Comparison of ENCODE assay signal across 14 cellular contexts in genomic region chr5:179218586-179219330, GRCh38.
DNase-seq lines count a peak whose midpoint lies in the region; ATAC-seq and TF ChIP-seq lines count a peak whose summit lies in the region.
"Had no signal": no experiment of that assay in that cellular context is flagged by ENCODE, and none has a peak within 500 bp of the region (broad histone marks: within the 10 kb centered on the region; RNA-seq: fewer than 3 reads in every experiment).

No MANE protein-coding gene starts in this region.

- TF ChIP-seq CTCF in Panc1 (IDR thresholded peaks at IDR 0.05) (no peak), chondrocyte (IDR thresholded peaks at IDR 0.05) (no peak), nephron progenitor cell (IDR thresholded peaks at IDR 0.05) (no peak), osteoblast (IDR thresholded peaks at IDR 0.05; ENCODE audit: extremely low read depth, low read depth, low read length) (no peak)
- no peak for TF ChIP-seq CTCF in CD4-positive, alpha-beta T cell (IDR thresholded peaks at IDR 0.05)

- no peaks in the 10 kb centered on the region for H3K9me3 Mint-ChIP-seq in chondrocyte (ENCODE audit: low read depth)
- H3K9me3 Mint-ChIP-seq in nephron progenitor cell, result peaks cover 9% of the 10 kb centered on the region
- no peaks in the 10 kb centered on the region for H3K9me3 Mint-ChIP-seq in CD4-positive, alpha-beta T cell

- H3K36me3 ChIP-seq in Panc1 (ENCODE audit: control insufficient read depth, insufficient read depth, low read length), result no peaks in the 10 kb centered on the region
- peaks cover 10% of the 10 kb centered on the region for H3K36me3 ChIP-seq in osteoblast (ENCODE audit: insufficient read depth, low read length)
- H3K36me3 ChIP-seq: BE2C, HAP-1 had no signal

- ATAC-seq in Panc1, result 0 out of 2 replicates have a peak, but pooled peaks have one; percentile 15
- ATAC-seq in CD4-positive, alpha-beta T cell (ENCODE audit: poor library complexity), result no peak

- H3K27me3 Mint-ChIP-seq in chondrocyte (ENCODE audit: low read depth) (no peaks in the 10 kb centered on the region), nephron progenitor cell (ENCODE audit: low read depth, poor library complexity) (peaks cover 3% of the 10 kb centered on the region)
- no peaks in the 10 kb centered on the region for H3K27me3 Mint-ChIP-seq in CD4-positive, alpha-beta T cell
- H3K27me3 Mint-ChIP-seq: CD4-positive, CD25-positive, alpha-beta regulatory T cell had no signal

- in situ Hi-C loops in Panc1 (cut with HindIII; ENCODE audit: low pct_unique_long_range_greater_than_20kb, low sequenced_read_pairs), result no loop called here

- H3K9me3 ChIP-seq in Panc1 (ENCODE audit: control insufficient read depth, insufficient read depth, low read depth, low read length), result no peaks in the 10 kb centered on the region
- H3K9me3 ChIP-seq in osteoblast (ENCODE audit: low read depth, low read length), result no peaks in the 10 kb centered on the region
- no peaks in the 10 kb centered on the region for H3K9me3 ChIP-seq in CD4-positive, alpha-beta T cell (ENCODE audit: control insufficient read depth, low read length)
- H3K9me3 ChIP-seq: BE2C, HAP-1 had no signal

- H3K79me2 ChIP-seq in osteoblast (ENCODE audit: insufficient read depth, low read length), result peaks cover 89% of the 10 kb centered on the region

- POLR2A ChIA-PET in Panc1 (lab: Charles Lee), result no interaction called here
- POLR2A ChIA-PET in CD4-positive, alpha-beta T cell (lab: Charles Lee), result no interaction called here

- intact Hi-C loops in Panc1 (cut with micrococcal nuclease; ENCODE audit: unreplicated experiment), result no loop called here
- intact Hi-C loops in CD4-positive, alpha-beta T cell (cut with DNase I, micrococcal nuclease), result no loop called here

- H3K27ac ChIP-seq in Panc1 (ENCODE audit: low read length) (no peak overlapping the region), osteoblast (ENCODE audit: low read depth, low read length) (peak overlapping the region; percentile 17)
- no peak overlapping the region for H3K27ac ChIP-seq in CD4-positive, alpha-beta T cell (ENCODE audit: low read depth, low read length)
- H3K27ac ChIP-seq: HL-60 had no signal

- H3K4me3 ChIP-seq in Panc1 (ENCODE audit: low read depth in 2 of 2, low read length in 2 of 2), result no peak overlapping the region
- H3K4me3 ChIP-seq in osteoblast (ENCODE audit: insufficient read depth, low read length), result no peak overlapping the region
- H3K4me3 ChIP-seq: HAP-1 had no signal

- H3K4me1 Mint-ChIP-seq in chondrocyte (ENCODE audit: low read depth) (no peaks in the 10 kb centered on the region), nephron progenitor cell (peaks cover 39% of the 10 kb centered on the region)
- H3K4me1 Mint-ChIP-seq in CD4-positive, alpha-beta T cell (ENCODE audit: low read depth), result no peaks in the 10 kb centered on the region
- H3K4me1 Mint-ChIP-seq: CD4-positive, CD25-positive, alpha-beta regulatory T cell had no signal

- no peak overlapping the region for H3K27ac Mint-ChIP-seq in chondrocyte (ENCODE audit: unreplicated experiment)
- H3K27ac Mint-ChIP-seq in nephron progenitor cell, result peak overlapping the region; percentile 14
- no peak overlapping the region for H3K27ac Mint-ChIP-seq in CD4-positive, alpha-beta T cell
- H3K27ac Mint-ChIP-seq: CD4-positive, CD25-positive, alpha-beta regulatory T cell had no signal

- H4K20me1 ChIP-seq in osteoblast (ENCODE audit: insufficient read depth, low read length), result peaks cover 54% of the 10 kb centered on the region

- H3K36me3 Mint-ChIP-seq in chondrocyte (ENCODE audit: low read depth), result peaks cover 4% of the 10 kb centered on the region
- H3K36me3 Mint-ChIP-seq in nephron progenitor cell (ENCODE audit: low read depth), result peaks cover 9% of the 10 kb centered on the region
- H3K36me3 Mint-ChIP-seq in CD4-positive, alpha-beta T cell (ENCODE audit: low read depth), result no peaks in the 10 kb centered on the region

- CTCF ChIA-PET in Panc1 (lab: Charles Lee), result interaction anchor here (0.6 kb wide), 1 partner anchor 816 kb away, joined by 4 read pairs; no protein-coding TSS in a partner anchor
- CTCF ChIA-PET in CD4-positive, alpha-beta T cell (lab: Charles Lee), result no interaction called here

- no peak overlapping the region for H3K4me3 Mint-ChIP-seq in chondrocyte (ENCODE audit: unreplicated experiment)
- no peak overlapping the region for H3K4me3 Mint-ChIP-seq in nephron progenitor cell
- no peak overlapping the region for H3K4me3 Mint-ChIP-seq in CD4-positive, alpha-beta T cell
- H3K4me3 Mint-ChIP-seq: CD4-positive, CD25-positive, alpha-beta regulatory T cell had no signal

- no peak overlapping the region for H2AFZ ChIP-seq in osteoblast (ENCODE audit: low read length)

- DNase-seq in Panc1 (ENCODE audit: low read depth, low spot score) (no peak), chondrocyte (ENCODE audit: low spot score) (peak; percentile 4), nephron progenitor cell (no peak), osteoblast (ENCODE audit: insufficient read length, low spot score, missing footprints) (peak; percentile 74), epidermal melanocyte (ENCODE audit: insufficient read length, low spot score) (no peak), T1000 (lab: John Stamatoyannopoulos, UW) (no peak)
- no peak for DNase-seq in CD4-positive, alpha-beta T cell
- DNase-seq: ACHN; BE2C; C1 segment of cervical spinal cord; Caco-2; CD4-positive, CD25-positive, alpha-beta regulatory T cell had no signal

- H3K27me3 ChIP-seq in Panc1 (ENCODE audit: control insufficient read depth, insufficient read depth, low read length) (peaks cover 2% of the 10 kb centered on the region; the same call in 1 of the 2 replicates), osteoblast (ENCODE audit: insufficient read depth, low read length) (no peaks in the 10 kb centered on the region)
- no peaks in the 10 kb centered on the region for H3K27me3 ChIP-seq in CD4-positive, alpha-beta T cell (ENCODE audit: control insufficient read depth, insufficient read depth, low read length)
- H3K27me3 ChIP-seq: BE2C had no signal

- H3K4me2 ChIP-seq in osteoblast (ENCODE audit: insufficient read depth, low read length), result no peak overlapping the region

- BruUV-seq in Panc1 (replicated peaks; lab: Mats Ljungman, UMichigan), result no TSS peak

- H3K4me1 ChIP-seq in Panc1 (ENCODE audit: control insufficient read depth, insufficient read depth, low read length), result no peaks in the 10 kb centered on the region
- peaks cover 9% of the 10 kb centered on the region for H3K4me1 ChIP-seq in osteoblast (ENCODE audit: insufficient read depth, low read length)
- H3K4me1 ChIP-seq: BE2C, Caco-2, HAP-1 had no signal

Comparison
In these comparisons a context has a peak if more than half of its experiments do, and no peak if none do; other contexts are left out.
1. DNase-seq: peak in chondrocyte (single experiment) and osteoblast (single experiment); none in Panc1 (single experiment), nephron progenitor cell (single experiment), epidermal melanocyte (single experiment), CD4-positive, alpha-beta T cell (0 of 10) and T1000 (single experiment).